1 cellular context compared by ENCODE assay signal in the genomic region with DNA sequence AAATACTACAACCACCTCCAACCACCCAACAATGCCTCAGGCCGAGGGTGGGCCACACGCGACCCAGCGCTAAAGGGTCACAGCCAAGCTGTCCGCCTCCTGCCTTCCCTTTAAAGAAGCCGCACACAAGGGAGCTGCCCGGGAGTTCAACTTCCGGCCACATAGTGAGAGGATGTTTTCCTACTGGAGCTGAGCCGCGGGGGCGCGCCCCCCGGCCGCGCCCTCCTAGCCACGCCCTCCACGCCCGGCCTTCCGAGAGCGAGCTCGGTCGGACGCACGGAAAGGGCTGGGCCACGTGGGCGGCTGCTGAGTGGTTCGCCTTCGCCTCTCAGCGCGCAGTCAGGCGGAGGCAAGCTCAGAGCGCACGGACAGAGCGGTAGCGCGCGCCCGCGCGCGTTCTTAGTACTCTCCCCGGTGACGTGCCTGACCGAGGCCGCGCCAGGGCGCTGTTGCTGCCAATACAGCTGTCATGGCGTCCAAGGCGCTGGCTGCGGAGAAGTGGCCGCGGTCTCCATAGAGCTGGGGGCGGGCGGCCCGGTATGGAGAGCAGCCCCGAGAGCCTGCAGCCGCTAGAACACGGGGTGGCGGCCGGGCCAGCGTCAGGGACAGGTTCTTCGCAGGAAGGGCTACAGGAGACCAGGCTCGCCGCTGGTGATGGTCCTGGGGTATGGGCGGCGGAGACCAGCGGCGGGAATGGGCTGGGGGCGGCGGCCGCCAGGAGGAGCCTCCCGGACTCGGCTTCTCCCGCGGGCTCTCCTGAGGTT.
TF ChIP-seq lines count a peak whose summit lies in the region.

A gene with protein sequence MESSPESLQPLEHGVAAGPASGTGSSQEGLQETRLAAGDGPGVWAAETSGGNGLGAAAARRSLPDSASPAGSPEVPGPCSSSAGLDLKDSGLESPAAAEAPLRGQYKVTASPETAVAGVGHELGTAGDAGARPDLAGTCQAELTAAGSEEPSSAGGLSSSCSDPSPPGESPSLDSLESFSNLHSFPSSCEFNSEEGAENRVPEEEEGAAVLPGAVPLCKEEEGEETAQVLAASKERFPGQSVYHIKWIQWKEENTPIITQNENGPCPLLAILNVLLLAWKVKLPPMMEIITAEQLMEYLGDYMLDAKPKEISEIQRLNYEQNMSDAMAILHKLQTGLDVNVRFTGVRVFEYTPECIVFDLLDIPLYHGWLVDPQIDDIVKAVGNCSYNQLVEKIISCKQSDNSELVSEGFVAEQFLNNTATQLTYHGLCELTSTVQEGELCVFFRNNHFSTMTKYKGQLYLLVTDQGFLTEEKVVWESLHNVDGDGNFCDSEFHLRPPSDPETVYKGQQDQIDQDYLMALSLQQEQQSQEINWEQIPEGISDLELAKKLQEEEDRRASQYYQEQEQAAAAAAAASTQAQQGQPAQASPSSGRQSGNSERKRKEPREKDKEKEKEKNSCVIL (plus strand): TSS at position 446 of the 764 bp plus-strand sequence. CDS start 94 bp downstream, at position 540.

TF ChIP-seq in HepG2, 621 proteins besides CTCF, POLR2A, EP300 and RAD21 (continued from another document and continues in another):
- TF ChIP-seq, protein P1, sequence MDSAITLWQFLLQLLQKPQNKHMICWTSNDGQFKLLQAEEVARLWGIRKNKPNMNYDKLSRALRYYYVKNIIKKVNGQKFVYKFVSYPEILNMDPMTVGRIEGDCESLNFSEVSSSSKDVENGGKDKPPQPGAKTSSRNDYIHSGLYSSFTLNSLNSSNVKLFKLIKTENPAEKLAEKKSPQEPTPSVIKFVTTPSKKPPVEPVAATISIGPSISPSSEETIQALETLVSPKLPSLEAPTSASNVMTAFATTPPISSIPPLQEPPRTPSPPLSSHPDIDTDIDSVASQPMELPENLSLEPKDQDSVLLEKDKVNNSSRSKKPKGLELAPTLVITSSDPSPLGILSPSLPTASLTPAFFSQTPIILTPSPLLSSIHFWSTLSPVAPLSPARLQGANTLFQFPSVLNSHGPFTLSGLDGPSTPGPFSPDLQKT (CRISPR knock-in tag; IDR thresholded peaks at IDR 0.05; ENCODE audit: borderline replicate concordance) = no peak
- TF ChIP-seq NRL (CRISPR knock-in tag; IDR thresholded peaks at IDR 0.05; ENCODE audit: borderline replicate concordance) = peak; percentile 58
- no peak for TF ChIP-seq TRIM24 (CRISPR knock-in tag; IDR thresholded peaks at IDR 0.05)
- TF ChIP-seq ZKSCAN8 (CRISPR knock-in tag; IDR thresholded peaks at IDR 0.05; ENCODE audit: borderline replicate concordance) = no peak
- TF ChIP-seq ZNF556 (CRISPR knock-in tag; IDR thresholded peaks at IDR 0.05; ENCODE audit: borderline replicate concordance) = peak; percentile 95
- TF ChIP-seq ZSCAN12 (CRISPR knock-in tag; IDR thresholded peaks at IDR 0.05) = 0 out of 2 replicates have a peak, but pooled peaks have one; percentile 13
- TF ChIP-seq ZFP36L2 (CRISPR knock-in tag; IDR thresholded peaks at IDR 0.05) = 0 out of 2 replicates have a peak, but pooled peaks have one; percentile 62
- TF ChIP-seq IKZF4 (CRISPR knock-in tag; IDR thresholded peaks at IDR 0.05; ENCODE audit: borderline replicate concordance, low read depth, not compliant biosample characterization) = no peak
- TF ChIP-seq ZNF615 (CRISPR knock-in tag; IDR thresholded peaks at IDR 0.05; ENCODE audit: borderline replicate concordance) = no peak
- peak; percentile 16; the same call in 1 of the 2 replicates for TF ChIP-seq FOXJ3 (CRISPR knock-in tag; IDR thresholded peaks at IDR 0.05; ENCODE audit: borderline replicate concordance)
- TF ChIP-seq SYNCRIP (IDR thresholded peaks at IDR 0.05; ENCODE audit: insufficient read depth, low read depth, low read length) = no peak
- TF ChIP-seq MTF1 (CRISPR knock-in tag; IDR thresholded peaks at IDR 0.05) = no peak
- TF ChIP-seq, protein P2, sequence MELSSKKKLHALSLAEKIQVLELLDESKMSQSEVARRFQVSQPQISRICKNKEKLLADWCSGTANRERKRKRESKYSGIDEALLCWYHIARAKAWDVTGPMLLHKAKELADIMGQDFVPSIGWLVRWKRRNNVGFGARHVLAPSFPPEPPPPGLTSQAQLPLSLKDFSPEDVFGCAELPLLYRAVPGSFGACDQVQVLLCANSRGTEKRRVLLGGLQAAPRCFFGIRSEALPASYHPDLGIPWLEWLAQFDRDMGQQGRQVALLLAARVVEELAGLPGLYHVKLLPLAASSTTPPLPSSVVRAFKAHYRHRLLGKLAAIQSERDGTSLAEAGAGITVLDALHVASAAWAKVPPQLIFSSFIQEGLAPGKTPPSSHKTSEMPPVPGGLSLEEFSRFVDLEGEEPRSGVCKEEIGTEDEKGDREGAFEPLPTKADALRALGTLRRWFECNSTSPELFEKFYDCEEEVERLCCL (CRISPR knock-in tag; IDR thresholded peaks at IDR 0.05; ENCODE audit: borderline replicate concordance) = no peak; the same call in 1 of the 2 replicates
- TF ChIP-seq HES4 (CRISPR knock-in tag; IDR thresholded peaks at IDR 0.05; ENCODE audit: borderline replicate concordance) = peak; percentile 60; the same call in 1 of the 2 replicates
- no peak for TF ChIP-seq SSRP1 (CRISPR knock-in tag; IDR thresholded peaks at IDR 0.05)
- no peak for TF ChIP-seq ATM (IDR thresholded peaks at IDR 0.05; ENCODE audit: borderline replicate concordance)
- no peak for TF ChIP-seq ZBTB8A (CRISPR knock-in tag; IDR thresholded peaks at IDR 0.05; ENCODE audit: borderline replicate concordance, low read depth)
- no peak for TF ChIP-seq ZFP62 (CRISPR knock-in tag; IDR thresholded peaks at IDR 0.05)
- TF ChIP-seq ZNF230 (CRISPR knock-in tag; IDR thresholded peaks at IDR 0.05) = peak; percentile 83
- peak; percentile 45; the same call in 1 of the 2 replicates for TF ChIP-seq GATAD1 (CRISPR knock-in tag; IDR thresholded peaks at IDR 0.05)
- no peak for TF ChIP-seq ZNF549 (CRISPR knock-in tag; IDR thresholded peaks at IDR 0.05)
- TF ChIP-seq, protein P3, sequence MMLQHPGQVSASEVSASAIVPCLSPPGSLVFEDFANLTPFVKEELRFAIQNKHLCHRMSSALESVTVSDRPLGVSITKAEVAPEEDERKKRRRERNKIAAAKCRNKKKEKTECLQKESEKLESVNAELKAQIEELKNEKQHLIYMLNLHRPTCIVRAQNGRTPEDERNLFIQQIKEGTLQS (CRISPR knock-in tag; IDR thresholded peaks at IDR 0.05) = no peak
- TF ChIP-seq EHMT2 (IDR thresholded peaks at IDR 0.05; ENCODE audit: borderline replicate concordance, low read depth, low read length) = no peak
- TF ChIP-seq ZNF780A (CRISPR knock-in tag; IDR thresholded peaks at IDR 0.05) = no peak; the same call in 1 of the 2 replicates
- TF ChIP-seq SOX5 (CRISPR knock-in tag; IDR thresholded peaks at IDR 0.05; ENCODE audit: borderline replicate concordance) = peak; percentile 74; the same call in 1 of the 2 replicates
- TF ChIP-seq EEA1 (CRISPR knock-in tag; IDR thresholded peaks at IDR 0.05; ENCODE audit: borderline replicate concordance) = no peak
- no peak for TF ChIP-seq ATAD3A (CRISPR knock-in tag; IDR thresholded peaks at IDR 0.05)
- TF ChIP-seq, protein P4, sequence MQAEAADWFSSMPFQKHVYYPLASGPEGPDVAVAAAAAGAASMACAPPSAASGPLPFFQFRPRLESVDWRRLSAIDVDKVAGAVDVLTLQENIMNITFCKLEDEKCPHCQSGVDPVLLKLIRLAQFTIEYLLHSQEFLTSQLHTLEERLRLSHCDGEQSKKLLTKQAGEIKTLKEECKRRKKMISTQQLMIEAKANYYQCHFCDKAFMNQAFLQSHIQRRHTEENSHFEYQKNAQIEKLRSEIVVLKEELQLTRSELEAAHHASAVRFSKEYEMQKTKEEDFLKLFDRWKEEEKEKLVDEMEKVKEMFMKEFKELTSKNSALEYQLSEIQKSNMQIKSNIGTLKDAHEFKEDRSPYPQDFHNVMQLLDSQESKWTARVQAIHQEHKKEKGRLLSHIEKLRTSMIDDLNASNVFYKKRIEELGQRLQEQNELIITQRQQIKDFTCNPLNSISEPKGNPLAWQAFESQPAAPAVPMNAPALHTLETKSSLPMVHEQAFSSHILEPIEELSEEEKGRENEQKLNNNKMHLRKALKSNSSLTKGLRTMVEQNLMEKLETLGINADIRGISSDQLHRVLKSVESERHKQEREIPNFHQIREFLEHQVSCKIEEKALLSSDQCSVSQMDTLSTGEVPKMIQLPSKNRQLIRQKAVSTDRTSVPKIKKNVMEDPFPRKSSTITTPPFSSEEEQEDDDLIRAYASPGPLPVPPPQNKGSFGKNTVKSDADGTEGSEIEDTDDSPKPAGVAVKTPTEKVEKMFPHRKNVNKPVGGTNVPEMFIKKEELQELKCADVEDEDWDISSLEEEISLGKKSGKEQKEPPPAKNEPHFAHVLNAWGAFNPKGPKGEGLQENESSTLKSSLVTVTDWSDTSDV (CRISPR knock-in tag; IDR thresholded peaks at IDR 0.05) = no peak
- TF ChIP-seq CBX1 (IDR thresholded peaks at IDR 0.05; ENCODE audit: low read depth) = peak; percentile 45
- TF ChIP-seq, protein P5, sequence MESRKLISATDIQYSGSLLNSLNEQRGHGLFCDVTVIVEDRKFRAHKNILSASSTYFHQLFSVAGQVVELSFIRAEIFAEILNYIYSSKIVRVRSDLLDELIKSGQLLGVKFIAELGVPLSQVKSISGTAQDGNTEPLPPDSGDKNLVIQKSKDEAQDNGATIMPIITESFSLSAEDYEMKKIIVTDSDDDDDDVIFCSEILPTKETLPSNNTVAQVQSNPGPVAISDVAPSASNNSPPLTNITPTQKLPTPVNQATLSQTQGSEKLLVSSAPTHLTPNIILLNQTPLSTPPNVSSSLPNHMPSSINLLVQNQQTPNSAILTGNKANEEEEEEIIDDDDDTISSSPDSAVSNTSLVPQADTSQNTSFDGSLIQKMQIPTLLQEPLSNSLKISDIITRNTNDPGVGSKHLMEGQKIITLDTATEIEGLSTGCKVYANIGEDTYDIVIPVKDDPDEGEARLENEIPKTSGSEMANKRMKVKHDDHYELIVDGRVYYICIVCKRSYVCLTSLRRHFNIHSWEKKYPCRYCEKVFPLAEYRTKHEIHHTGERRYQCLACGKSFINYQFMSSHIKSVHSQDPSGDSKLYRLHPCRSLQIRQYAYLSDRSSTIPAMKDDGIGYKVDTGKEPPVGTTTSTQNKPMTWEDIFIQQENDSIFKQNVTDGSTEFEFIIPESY (CRISPR knock-in tag; IDR thresholded peaks at IDR 0.05) = no peak
- TF ChIP-seq, protein P6, sequence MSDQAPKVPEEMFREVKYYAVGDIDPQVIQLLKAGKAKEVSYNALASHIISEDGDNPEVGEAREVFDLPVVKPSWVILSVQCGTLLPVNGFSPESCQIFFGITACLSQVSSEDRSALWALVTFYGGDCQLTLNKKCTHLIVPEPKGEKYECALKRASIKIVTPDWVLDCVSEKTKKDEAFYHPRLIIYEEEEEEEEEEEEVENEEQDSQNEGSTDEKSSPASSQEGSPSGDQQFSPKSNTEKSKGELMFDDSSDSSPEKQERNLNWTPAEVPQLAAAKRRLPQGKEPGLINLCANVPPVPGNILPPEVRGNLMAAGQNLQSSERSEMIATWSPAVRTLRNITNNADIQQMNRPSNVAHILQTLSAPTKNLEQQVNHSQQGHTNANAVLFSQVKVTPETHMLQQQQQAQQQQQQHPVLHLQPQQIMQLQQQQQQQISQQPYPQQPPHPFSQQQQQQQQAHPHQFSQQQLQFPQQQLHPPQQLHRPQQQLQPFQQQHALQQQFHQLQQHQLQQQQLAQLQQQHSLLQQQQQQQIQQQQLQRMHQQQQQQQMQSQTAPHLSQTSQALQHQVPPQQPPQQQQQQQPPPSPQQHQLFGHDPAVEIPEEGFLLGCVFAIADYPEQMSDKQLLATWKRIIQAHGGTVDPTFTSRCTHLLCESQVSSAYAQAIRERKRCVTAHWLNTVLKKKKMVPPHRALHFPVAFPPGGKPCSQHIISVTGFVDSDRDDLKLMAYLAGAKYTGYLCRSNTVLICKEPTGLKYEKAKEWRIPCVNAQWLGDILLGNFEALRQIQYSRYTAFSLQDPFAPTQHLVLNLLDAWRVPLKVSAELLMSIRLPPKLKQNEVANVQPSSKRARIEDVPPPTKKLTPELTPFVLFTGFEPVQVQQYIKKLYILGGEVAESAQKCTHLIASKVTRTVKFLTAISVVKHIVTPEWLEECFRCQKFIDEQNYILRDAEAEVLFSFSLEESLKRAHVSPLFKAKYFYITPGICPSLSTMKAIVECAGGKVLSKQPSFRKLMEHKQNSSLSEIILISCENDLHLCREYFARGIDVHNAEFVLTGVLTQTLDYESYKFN (CRISPR knock-in tag; conservative IDR thresholded peaks at IDR 0.05) = peak; percentile 80
- no peak; the same call in 1 of the 2 replicates for TF ChIP-seq NFKBIZ (CRISPR knock-in tag; IDR thresholded peaks at IDR 0.05)
- TF ChIP-seq ZNF788 (CRISPR knock-in tag; IDR thresholded peaks at IDR 0.05; ENCODE audit: borderline replicate concordance) = peak; percentile 90; the same call in 1 of the 2 replicates
- TF ChIP-seq FOXC1 (CRISPR knock-in tag; IDR thresholded peaks at IDR 0.05; ENCODE audit: borderline replicate concordance) = no peak
- no peak for TF ChIP-seq ZNF570 (CRISPR knock-in tag; IDR thresholded peaks at IDR 0.05; ENCODE audit: borderline replicate concordance)
- TF ChIP-seq ZMYM2 (CRISPR knock-in tag; IDR thresholded peaks at IDR 0.05) = peak; percentile 81
- no peak for TF ChIP-seq PHB2 (IDR thresholded peaks at IDR 0.05; ENCODE audit: partially characterized antibody)
- TF ChIP-seq NR2C2 (CRISPR knock-in tag; IDR thresholded peaks at IDR 0.05; ENCODE audit: borderline replicate concordance) = peak; percentile 79
- peak; percentile 32 for TF ChIP-seq HDAC2 (CRISPR knock-in tag; IDR thresholded peaks at IDR 0.05)
- TF ChIP-seq ZNF138 (CRISPR knock-in tag; IDR thresholded peaks at IDR 0.05; ENCODE audit: low read depth) = peak; percentile 70
- no peak for TF ChIP-seq ZC3H4 (CRISPR knock-in tag; IDR thresholded peaks at IDR 0.05; ENCODE audit: borderline replicate concordance)
- no peak for TF ChIP-seq ZNF326 (CRISPR knock-in tag; IDR thresholded peaks at IDR 0.05; ENCODE audit: borderline replicate concordance)
- TF ChIP-seq, protein P7, sequence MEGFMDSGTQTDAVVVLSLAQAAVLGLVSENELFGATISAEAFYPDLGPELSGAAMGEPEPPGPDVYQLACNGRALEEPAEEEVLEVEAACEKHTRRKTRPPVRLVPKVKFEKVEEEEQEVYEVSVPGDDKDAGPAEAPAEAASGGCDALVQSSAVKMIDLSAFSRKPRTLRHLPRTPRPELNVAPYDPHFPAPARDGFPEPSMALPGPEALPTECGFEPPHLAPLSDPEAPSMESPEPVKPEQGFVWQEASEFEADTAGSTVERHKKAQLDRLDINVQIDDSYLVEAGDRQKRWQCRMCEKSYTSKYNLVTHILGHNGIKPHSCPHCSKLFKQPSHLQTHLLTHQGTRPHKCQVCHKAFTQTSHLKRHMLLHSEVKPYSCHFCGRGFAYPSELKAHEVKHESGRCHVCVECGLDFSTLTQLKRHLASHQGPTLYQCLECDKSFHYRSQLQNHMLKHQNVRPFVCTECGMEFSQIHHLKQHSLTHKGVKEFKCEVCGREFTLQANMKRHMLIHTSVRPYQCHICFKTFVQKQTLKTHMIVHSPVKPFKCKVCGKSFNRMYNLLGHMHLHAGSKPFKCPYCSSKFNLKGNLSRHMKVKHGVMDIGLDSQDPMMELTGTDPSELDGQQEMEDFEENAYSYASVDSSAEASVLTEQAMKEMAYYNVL (CRISPR knock-in tag; IDR thresholded peaks at IDR 0.05; ENCODE audit: borderline replicate concordance) = peak; percentile 46; the same call in 1 of the 2 replicates
- no peak for TF ChIP-seq SMYD3 (CRISPR knock-in tag; IDR thresholded peaks at IDR 0.05)
- TF ChIP-seq ZNF460 (CRISPR knock-in tag; IDR thresholded peaks at IDR 0.05; ENCODE audit: borderline replicate concordance) = no peak; the same call in 1 of the 2 replicates
